ENCODE assay signal across 9 cellular contexts in the genomic region with DNA sequence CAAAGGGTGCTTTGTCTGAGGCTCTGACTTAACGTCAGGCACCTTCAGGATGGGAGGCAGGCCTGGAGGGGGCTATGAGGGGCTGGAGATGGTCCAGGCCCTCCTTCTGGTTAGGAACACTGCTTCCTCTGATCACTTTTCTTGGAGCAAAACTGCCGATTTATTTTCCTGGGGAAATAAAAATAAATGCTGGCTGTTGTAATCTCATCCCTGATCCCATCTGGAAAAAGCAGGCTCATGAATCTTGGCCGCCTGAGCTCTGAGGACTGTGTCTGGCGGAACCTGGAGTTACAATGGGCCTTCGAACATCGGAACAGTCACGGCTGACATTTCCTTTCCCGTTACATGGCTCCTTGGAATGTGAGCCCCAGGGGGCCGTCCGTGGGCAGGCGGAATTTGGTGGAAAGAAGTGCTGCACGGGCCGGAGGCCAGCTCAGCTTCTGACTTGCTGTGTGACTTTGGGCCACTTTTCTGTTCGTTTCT.
DNase-seq lines count a peak whose midpoint lies in the region; ATAC-seq and TF ChIP-seq lines count a peak whose summit lies in the region.
"Had no signal": no experiment of that assay in that cellular context is flagged by ENCODE, and none has a peak within 500 bp of the region (broad histone marks: within the 10 kb centered on the region; RNA-seq: fewer than 3 reads in every experiment).

No MANE protein-coding gene starts in this region.

- no peaks in the 10 kb centered on the region for H3K79me2 ChIP-seq in PC-9 (ENCODE audit: low read depth)

- peaks cover 42% of the 10 kb centered on the region for H3K4me1 ChIP-seq in PC-9 (replicated peaks; ENCODE audit: insufficient read depth)

- peaks cover 3% of the 10 kb centered on the region for H3K9me3 Mint-ChIP-seq in neural crest cell

- no peak overlapping the region for H3K27ac ChIP-seq in PC-9

- intact Hi-C loops in PC-9 (cut with micrococcal nuclease; ENCODE audit: unreplicated experiment), result loop anchor here (2.0 kb wide), 1 partner anchor 19 kb away; no protein-coding TSS in a partner anchor

- H3K4me3 Mint-ChIP-seq in neural crest cell, result no peak overlapping the region

- no peaks in the 10 kb centered on the region for H3K27me3 Mint-ChIP-seq in neural crest cell (ENCODE audit: low read depth)

- peaks cover 53% of the 10 kb centered on the region for H3K4me1 Mint-ChIP-seq in neural crest cell

- H2AFZ ChIP-seq in PC-9, result no peak overlapping the region

- DNase-seq in AG08395 (ENCODE audit: low spot score) (peak; percentile 92), PC-9 (no peak), fibroblast of mammary gland (ENCODE audit: low read depth) (peak; percentile 90), neural crest cell (ENCODE audit: low read depth, low spot score) (no peak), SW480 (ENCODE audit: low spot score) (no peak), NOMO-1 treated with dmso at 0.1 percent for 144 hours (lab: John Stamatoyannopoulos, UW; ENCODE audit: unreplicated experiment) (no peak)
- DNase-seq in activated naive CD4-positive, alpha-beta T cell treated with Interleukin-2 at 50 U/mL for 16 hours, result no peak
- DNase-seq: NCI-H510A had no signal

- no peaks in the 10 kb centered on the region for H4K20me1 ChIP-seq in PC-9 (ENCODE audit: insufficient read depth)

- ATAC-seq in HG03521 (IDR thresholded peaks at IDR 0.05; ENCODE audit: unreplicated experiment), result no peak

- no TSS peak for BruUV-seq in PC-9 (replicated peaks; lab: Mats Ljungman, UMichigan)

- CTCF ChIA-PET in PC-9 (lab: Charles Lee), result no interaction called here

- TF ChIP-seq CTCF in PC-9 (conservative IDR thresholded peaks at IDR 0.05) (no peak), fibroblast of mammary gland (conservative IDR thresholded peaks at IDR 0.05; ENCODE audit: control insufficient read depth, insufficient read depth, low read depth, low read length) (no peak), neural crest cell (conservative IDR thresholded peaks at IDR 0.05) (no peak)

- no peaks in the 10 kb centered on the region for H3K27me3 ChIP-seq in PC-9 (ENCODE audit: insufficient read depth, low read depth)

- H3K9me3 ChIP-seq in PC-9 (ENCODE audit: insufficient read depth, low read depth), result no peaks in the 10 kb centered on the region

- peak overlapping the region; percentile 64; the same call in 1 of the 2 replicates for H3K4me2 ChIP-seq in PC-9

- H3K27ac Mint-ChIP-seq in neural crest cell (ENCODE audit: unreplicated experiment), result peak overlapping the region; percentile 92

- H3K36me3 ChIP-seq in PC-9 (ENCODE audit: low read depth), result no peaks in the 10 kb centered on the region

- H3K4me3 ChIP-seq in PC-9 (no peak overlapping the region), fibroblast of mammary gland (ENCODE audit: control insufficient read depth, low read depth, low read length) (no peak overlapping the region)

- POLR2A ChIA-PET in PC-9 (lab: Charles Lee; ENCODE audit: unreplicated experiment), result no interaction called here

- no peaks in the 10 kb centered on the region for H3K36me3 Mint-ChIP-seq in neural crest cell (ENCODE audit: low read depth)

- H3F3A ChIP-seq in PC-9 (ENCODE audit: insufficient read depth, low read depth), result peaks cover 14% of the 10 kb centered on the region; the same call in 1 of the 2 replicates

- no peaks in the 10 kb centered on the region for H3K9me2 ChIP-seq in PC-9 (ENCODE audit: insufficient read depth)

Comparison
In these comparisons a context has a peak if more than half of its experiments do, and no peak if none do; other contexts are left out.
1. DNase-seq: peak in AG08395 (single experiment) and fibroblast of mammary gland (single experiment); none in PC-9 (0 of 2), neural crest cell (single experiment), SW480 (single experiment), activated naive CD4-positive, alpha-beta T cell treated with Interleukin-2 at 50 U/mL for 16 hours (single experiment) and NOMO-1 treated with dmso at 0.1 percent for 144 hours (single experiment).